8 cellular contexts compared by ENCODE assay signal in genomic region chr1:180912211-180912800, GRCh38. TPM values are rescaled to one million over a fixed set of nuclear protein-coding genes. Genes with fewer than 3 reads are reported as not detected.
A peak's percentile ranks its signal among the peaks of the same experiment; 100 is the strongest.
DNase-seq lines count a peak whose midpoint lies in the region; FAIRE-seq and TF ChIP-seq lines count a peak whose summit lies in the region.

No MANE protein-coding gene starts in this region.

- intact Hi-C loops in endothelial cell of umbilical vein (cut with micrococcal nuclease) (loop anchor here (2.0 kb wide), 1 partner anchor 110 kb away; the partner anchor contains the start of gene STX6), uterus (cut with DNase I; ENCODE audit: low total_unique reads) (no loop called here)

- no peaks in the 10 kb centered on the region for H3K27me3 ChIP-seq in endothelial cell of umbilical vein (ENCODE audit: control insufficient read depth in 2 of 2, insufficient read depth in 2 of 2, low read length in 2 of 2)
- peaks cover 28% of the 10 kb centered on the region for H3K27me3 ChIP-seq in mononuclear cell (ENCODE audit: insufficient read depth, low read length)
- H3K27me3 ChIP-seq in uterus, result no peaks in the 10 kb centered on the region

- H3K4me3 ChIP-seq in endothelial cell of umbilical vein (replicated peaks in 1 of 3; ENCODE audit: insufficient read depth in 1 of 3, low read depth in 1 of 3, low read length in 3 of 3) (peak overlapping the region; percentile 23 to 56 (median 52)), mononuclear cell (ENCODE audit: low read length) (peak overlapping the region; percentile 16), uterus (peak overlapping the region; percentile 27 to 67)

- H2AFZ ChIP-seq in endothelial cell of umbilical vein (ENCODE audit: low read depth, low read length), result peak overlapping the region; percentile 80

- H3K79me2 ChIP-seq in endothelial cell of umbilical vein (ENCODE audit: control insufficient read depth, insufficient read depth, low read length), result no peaks in the 10 kb centered on the region

- no peak overlapping the region for H3K27ac ChIP-seq in endothelial cell of umbilical vein (ENCODE audit: insufficient read depth, low read depth, low read length)
- peak overlapping the region; percentile 89 to 96 for H3K27ac ChIP-seq in uterus

- TF ChIP-seq POLR2A in endothelial cell of umbilical vein (IDR thresholded peaks at IDR 0.05; ENCODE audit: low read depth, low read length) (no peak), uterus (IDR thresholded peaks at IDR 0.05) (no peak)

- no peaks in the 10 kb centered on the region for H3K36me3 ChIP-seq in endothelial cell of umbilical vein (ENCODE audit: control insufficient read depth in 2 of 2, extremely low read depth in 1 of 2, insufficient read depth in 2 of 2, low read length in 2 of 2)
- H3K36me3 ChIP-seq in uterus, result no peaks in the 10 kb centered on the region

- no peak for TF ChIP-seq CTCF in endothelial cell of umbilical vein (IDR thresholded peaks at IDR 0.05; ENCODE audit: extremely low read depth in 1 of 2, insufficient read depth in 1 of 2, low read depth in 1 of 2, low read length in 2 of 2)
- TF ChIP-seq CTCF in uterus (IDR thresholded peaks at IDR 0.05), result no peak

- H3K4me1 ChIP-seq in endothelial cell of umbilical vein (ENCODE audit: control insufficient read depth, extremely low read depth, insufficient read depth, low read length), result peaks cover 5% of the 10 kb centered on the region
- peaks cover 13% of the 10 kb centered on the region for H3K4me1 ChIP-seq in mononuclear cell (ENCODE audit: insufficient read depth, low read length)
- no peaks in the 10 kb centered on the region for H3K4me1 ChIP-seq in uterus

- H3K9ac ChIP-seq in endothelial cell of umbilical vein (replicated peaks; ENCODE audit: extremely low read depth, insufficient read depth, low read length), result peak overlapping the region; percentile 57

- H3K4me2 ChIP-seq in endothelial cell of umbilical vein (ENCODE audit: insufficient read depth, low read length), result peak overlapping the region; percentile 70

- CTCF ChIA-PET in endothelial cell of umbilical vein (lab: Charles Lee), result interaction anchor here (0.9 to 5.0 kb wide), 6 partner anchors 9 to 513 kb away, joined by 3 to 27 read pairs (median 4); no protein-coding TSS in a partner anchor

- POLR2A ChIA-PET in endothelial cell of umbilical vein (lab: Charles Lee), result no interaction called here

- H3K9me3 ChIP-seq in endothelial cell of umbilical vein (replicated peaks; ENCODE audit: control insufficient read depth, insufficient read depth, low read length), result no peaks in the 10 kb centered on the region
- H3K9me3 ChIP-seq in mononuclear cell (ENCODE audit: low read depth, low read length), result no peaks in the 10 kb centered on the region
- H3K9me3 ChIP-seq in uterus, result no peaks in the 10 kb centered on the region

- no peaks in the 10 kb centered on the region for H3K9me1 ChIP-seq in endothelial cell of umbilical vein (replicated peaks; ENCODE audit: control insufficient read depth, extremely low read depth, insufficient read depth, low read length)

- dilution Hi-C loops in endothelial cell of umbilical vein (cut with MboI; ENCODE audit: extremely low pct_ligation_motif_present, low sequenced_read_pairs), result no loop called here

- DNase-seq in GM04504 (ENCODE audit: low read depth), result peak; percentile 17
- DNase-seq in M059J (ENCODE audit: low read depth), result peak; percentile 52
- DNase-seq in endothelial cell of umbilical vein (ENCODE audit: low read depth, low spot score), result no peak
- peak; percentile 36 to 52 for DNase-seq in uterus
- DNase-seq in stimulated activated CD4-positive, alpha-beta T cell treated with anti-CD3 and anti-CD28 coated beads, Interleukin-4, amount 100 ng/mL, for 4 hours, result no peak
- no peak for DNase-seq in stimulated activated naive CD4-positive, alpha-beta T cell treated with Interleukin-2 at 50 U/mL for 16 hours (lab: John Stamatoyannopoulos, UW)
- no peak for DNase-seq in cortex of kidney (lab: John Stamatoyannopoulos, UW)

- H4K20me1 ChIP-seq in endothelial cell of umbilical vein (replicated peaks; ENCODE audit: control insufficient read depth, extremely low read depth, insufficient read depth, low read length), result no peaks in the 10 kb centered on the region

- no peak for FAIRE-seq in endothelial cell of umbilical vein (lab: Jason Lieb, UNC)

- no TSS peak for BruUV-seq in endothelial cell of umbilical vein (replicated peaks; lab: Mats Ljungman, UMichigan)

TF ChIP-seq in endothelial cell of umbilical vein, 7 proteins besides CTCF, POLR2A, EP300 and RAD21:
- peak; percentile 28 for TF ChIP-seq EZH2 (IDR thresholded peaks at IDR 0.05; ENCODE audit: borderline replicate concordance, low read depth, low read length, severe bottlenecking)
- TF ChIP-seq, protein P1, sequence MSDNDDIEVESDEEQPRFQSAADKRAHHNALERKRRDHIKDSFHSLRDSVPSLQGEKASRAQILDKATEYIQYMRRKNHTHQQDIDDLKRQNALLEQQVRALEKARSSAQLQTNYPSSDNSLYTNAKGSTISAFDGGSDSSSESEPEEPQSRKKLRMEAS (IDR thresholded peaks at IDR 0.05; ENCODE audit: insufficient read depth, insufficient read length), result no peak
- no peak for TF ChIP-seq FOS (IDR thresholded peaks at IDR 0.05; ENCODE audit: borderline replicate concordance, insufficient read depth, low read length)

RNA-seq across cellular contexts. Expression of gene KIAA1614, which starts 0.4 kb away (rescaled TPM):
- 1.9 and 2.8 TPM in 2 replicates for total RNA-seq in M059J (2014; rRNA removed; shearing (Covaris generic))
- total RNA-seq in endothelial cell of umbilical vein (1.7 and 2.0 TPM in 2 replicates), mononuclear cell (2.0 TPM), uterus (10 to 100 TPM in 2 of 4 donors, 1 to 10 TPM in 2; 1.0 to 17.1 (median 6.6) TPM)
- polyA plus RNA-seq in endothelial cell of umbilical vein, result 1.0 and 1.5 TPM in 2 replicates
- 0.71 and 0.90 TPM in 2 replicates for polyA plus RNA-seq in endothelial cell of umbilical vein (2011; cell fraction: cytosol; rRNA removed)
- polyA plus RNA-seq in endothelial cell of umbilical vein (2011; cell fraction: nucleus; rRNA removed), result 1.4 and 1.9 TPM in 2 replicates
- polyA plus RNA-seq in endothelial cell of umbilical vein (2012), result 0.70 and 2.2 TPM in 2 replicates
- 1.0 and 1.2 TPM in 2 replicates for polyA minus RNA-seq in endothelial cell of umbilical vein
- polyA minus RNA-seq in endothelial cell of umbilical vein (2011; cell fraction: cytosol; rRNA and poly(A)+ RNA removed), result not detected
- polyA minus RNA-seq in endothelial cell of umbilical vein (2011; cell fraction: nucleus; rRNA and poly(A)+ RNA removed), result 1.6 and 2.0 TPM in 2 replicates

Comparison
In these comparisons a context has a peak if more than half of its experiments do, and no peak if none do; other contexts are left out.
1. DNase-seq: peak in GM04504 (single experiment), M059J (single experiment) and uterus (2 of 2); none in endothelial cell of umbilical vein (single experiment), stimulated activated CD4-positive, alpha-beta T cell treated with anti-CD3 and anti-CD28 coated beads, Interleukin-4, amount 100 ng/mL, for 4 hours (0 of 2), stimulated activated naive CD4-positive, alpha-beta T cell treated with Interleukin-2 at 50 U/mL for 16 hours (single experiment) and cortex of kidney (single experiment).
2. Peak in every context shown above with its lines, with median percentiles within 50 percentile points of each other: H3K4me3 ChIP-seq.